ENCODE assay signal across 9 cellular contexts in the genomic region with DNA sequence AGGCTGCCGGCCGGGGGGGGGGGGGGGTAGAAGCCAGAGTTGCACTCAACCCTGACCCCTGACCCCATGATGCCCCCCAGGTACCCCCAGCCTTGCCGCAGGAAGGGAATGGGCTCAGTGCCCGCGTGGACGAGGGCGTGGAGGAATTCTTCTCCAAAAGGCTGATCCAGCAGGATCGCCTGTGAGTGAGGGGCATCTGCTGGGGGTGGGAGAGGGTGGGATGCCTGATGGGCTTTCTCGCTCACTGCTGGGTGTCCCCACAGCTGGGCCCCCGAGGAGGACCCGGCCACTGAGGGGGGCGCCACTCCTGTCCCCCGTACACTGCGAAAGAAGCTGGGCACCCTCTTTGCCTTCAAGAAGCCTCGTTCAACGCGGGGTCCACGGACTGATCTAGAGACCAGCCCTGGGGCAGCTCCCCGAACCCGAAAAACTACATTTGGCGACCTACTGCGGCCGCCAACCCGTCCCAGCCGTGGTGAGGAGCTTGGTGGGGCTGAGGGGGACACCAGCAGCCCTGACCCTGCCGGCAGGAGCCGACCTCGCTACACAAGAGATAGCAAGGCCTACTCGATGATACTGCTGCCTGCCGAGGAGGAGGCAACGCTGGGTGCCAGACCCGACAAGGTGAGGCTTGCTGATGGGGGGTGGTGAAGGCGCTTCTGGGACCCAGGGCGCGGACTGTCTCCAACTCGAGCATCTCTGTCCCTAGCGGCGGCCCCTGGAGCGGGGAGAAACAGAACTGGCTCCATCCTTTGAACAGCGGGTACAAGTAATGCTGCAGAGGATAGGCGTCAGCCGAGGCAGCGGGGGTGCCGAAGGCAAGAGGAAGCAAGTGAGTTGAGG. TPM values are rescaled to one million over a fixed set of nuclear protein-coding genes. Genes with fewer than 3 reads are reported as not detected.
A peak's percentile ranks its signal among the peaks of the same experiment; 100 is the strongest.
DNase-seq lines count a peak whose midpoint lies in the region; ATAC-seq and TF ChIP-seq lines count a peak whose summit lies in the region.
"Had no signal": no experiment of that assay in that cellular context is flagged by ENCODE, and none has a peak within 500 bp of the region (broad histone marks: within the 10 kb centered on the region; RNA-seq: fewer than 3 reads in every experiment).

No MANE protein-coding gene starts in this region.

- CTCF ChIA-PET in WTC11 (lab: Charles Lee), result interaction anchor here (0.6 to 3.1 kb wide), 6 partner anchors 9 to 222 kb away, joined by 3 to 12 read pairs (median 6); a partner anchor contains a TSS

- no peaks in the 10 kb centered on the region for H3K9me2 ChIP-seq in neural cell (ENCODE audit: insufficient read depth, low read length)

- no peak overlapping the region for H3K27ac ChIP-seq in H9 (ENCODE audit: insufficient read length, low read depth, low read length)
- no peak overlapping the region for H3K27ac ChIP-seq in neural cell (ENCODE audit: low read length)
- H3K27ac ChIP-seq: skin epidermis had no signal

- H3K4me2 ChIP-seq in H9 (ENCODE audit: insufficient read depth, insufficient read length, low read length) (peak overlapping the region; percentile 68), neural cell (ENCODE audit: low read length) (no peak overlapping the region)

- WGBS in H9 (ENCODE audit: extremely low coverage, insufficient read length, low lambda C conversion rate), result no CpG with 5 or more reads among the region's 44 CpGs

- no peak overlapping the region for H2BK120ac ChIP-seq in H9 (ENCODE audit: low read depth, low read length, poor library complexity, severe bottlenecking)

- no peaks in the 10 kb centered on the region; a peak in 1 of 5 replicates for H3K9me3 Mint-ChIP-seq in H9
- no peaks in the 10 kb centered on the region for H3K9me3 Mint-ChIP-seq in WTC11
- H3K9me3 Mint-ChIP-seq: CD4-positive, CD25-positive, alpha-beta regulatory T cell had no signal

- no peak for TF ChIP-seq EP300 in neural cell (conservative IDR thresholded peaks at IDR 0.05; ENCODE audit: poor library complexity, severe bottlenecking)

- peak overlapping the region; percentile 97 for H3K4me3 ChIP-seq in neural cell (ENCODE audit: low read length)
- H3K4me3 ChIP-seq: lung had no signal

- H4K8ac ChIP-seq in H9 (replicated peaks; ENCODE audit: insufficient read length, low read depth, low read length), result no peak overlapping the region

- H3K4me1 Mint-ChIP-seq in H9 (peaks cover 7 to 11% of the 10 kb centered on the region in 2 experiments), WTC11 (peaks cover 16% of the 10 kb centered on the region)

- H3K4ac ChIP-seq in H9 (ENCODE audit: low read depth, low read length), result no peak overlapping the region

- H3K27me3 ChIP-seq in H9 (ENCODE audit: insufficient read depth, low read length) (no peaks in the 10 kb centered on the region; the same call in 1 of the 2 replicates), neural cell (ENCODE audit: insufficient read depth, low read depth, low read length) (peaks cover 25% of the 10 kb centered on the region)

- no peak overlapping the region for H2BK15ac ChIP-seq in H9 (ENCODE audit: low read depth, low read length)

- no peak overlapping the region for H4K5ac ChIP-seq in H9 (ENCODE audit: insufficient read length, low read depth, low read length)

- H3K9me3 ChIP-seq in H9 (ENCODE audit: control insufficient read depth, low read depth, low read length) (no peaks in the 10 kb centered on the region), neural cell (ENCODE audit: low read length) (no peaks in the 10 kb centered on the region)

- H3K79me2 ChIP-seq in H9 (ENCODE audit: insufficient read depth, low read length), result no peaks in the 10 kb centered on the region
- H3K79me2 ChIP-seq in neural cell (replicated peaks; ENCODE audit: insufficient read depth, low read length), result peaks cover 8% of the 10 kb centered on the region

- H3K36me3 ChIP-seq in neural cell (ENCODE audit: insufficient read depth, low read length), result no peaks in the 10 kb centered on the region

- POLR2A ChIA-PET in WTC11 (lab: Charles Lee), result no interaction called here

- H3K27ac Mint-ChIP-seq in H9 (no peak overlapping the region), WTC11 (no peak overlapping the region)

- no peak overlapping the region for H2BK20ac ChIP-seq in H9 (ENCODE audit: low read depth, low read length, poor library complexity, severe bottlenecking)

- H3K9ac ChIP-seq in H9 (ENCODE audit: extremely low read depth, insufficient read length, low read length) (no peak overlapping the region), neural cell (ENCODE audit: low read length) (peak overlapping the region; percentile 80)

- H2AFZ ChIP-seq in H9 (ENCODE audit: low read length), result no peak overlapping the region
- H2AFZ ChIP-seq in neural cell (ENCODE audit: low read depth, low read length), result no peak overlapping the region

- H3K56ac ChIP-seq in H9 (ENCODE audit: insufficient read length, low read depth, low read length), result no peak overlapping the region

- TF ChIP-seq RAD21 in neural cell (conservative IDR thresholded peaks at IDR 0.05), result no peak

- H2BK5ac ChIP-seq in H9 (ENCODE audit: insufficient read length, low read length), result no peak overlapping the region

- H3F3A ChIP-seq in neural cell (ENCODE audit: insufficient read depth, low read length, poor library complexity, severe bottlenecking), result no peaks in the 10 kb centered on the region

- H3T11ph ChIP-seq in H9 (ENCODE audit: low read length), result no peak overlapping the region

- TF ChIP-seq CTCF in H9 (conservative IDR thresholded peaks at IDR 0.05) (no peak), WTC11 (IDR thresholded peaks at IDR 0.05) (no peak), neural cell (IDR thresholded peaks at IDR 0.05; ENCODE audit: poor library complexity, severe bottlenecking) (no peak)

- DNase-seq in H9, result no peak
- no peak for DNase-seq in WTC11 (ENCODE audit: low spot score)
- DNase-seq in NCI-H2107 (lab: John Stamatoyannopoulos, UW), result no peak
- DNase-seq: activated CD4-positive, alpha-beta T cell treated with anti-CD3 and anti-CD28 coated beads, Interleukin-2, amount 50 U/mL, for 1 hour; CD4-positive, CD25-positive, alpha-beta regulatory T cell had no signal

- H3K23me2 ChIP-seq in H9 (ENCODE audit: insufficient read length, low read depth, low read length, poor library complexity, severe bottlenecking), result peaks cover 3% of the 10 kb centered on the region

- H2AK5ac ChIP-seq in H9 (ENCODE audit: insufficient read length, low read length), result no peak overlapping the region

- H3K4me1 ChIP-seq in H9 (ENCODE audit: insufficient read depth, low read length), result no peaks in the 10 kb centered on the region

- no peak overlapping the region for H3K14ac ChIP-seq in H9 (ENCODE audit: insufficient read depth, low read length)

- no peak overlapping the region for H3K23ac ChIP-seq in H9 (ENCODE audit: insufficient read length, low read depth, low read length)

- no peak overlapping the region for H4K91ac ChIP-seq in H9 (ENCODE audit: insufficient read length, low read depth, low read length)

- H3K36me3 Mint-ChIP-seq in H9 (ENCODE audit: insufficient read depth in 1 of 3, low read depth in 3 of 3) (peaks cover 12 to 52% (median 39%) of the 10 kb centered on the region in 3 experiments), WTC11 (peaks cover 4% of the 10 kb centered on the region; the same call in 1 of the 2 replicates)

- H3K4me3 Mint-ChIP-seq in H9 (peak overlapping the region; percentile 54 to 80; a peak in 4 of 5 replicates), WTC11 (peak overlapping the region; percentile 22; the same call in 1 of the 2 replicates)

- no peak overlapping the region for H2BK12ac ChIP-seq in H9 (ENCODE audit: insufficient read length, low read depth, low read length)

- no peak for ATAC-seq in WTC11
- no peak for ATAC-seq in GM19397 (IDR thresholded peaks at IDR 0.05; ENCODE audit: unreplicated experiment)

- H3K27me3 Mint-ChIP-seq in H9 (ENCODE audit: low read depth), result peaks cover 5% of the 10 kb centered on the region
- H3K27me3 Mint-ChIP-seq in WTC11 (ENCODE audit: low read depth), result peaks cover 58% of the 10 kb centered on the region
- H3K27me3 Mint-ChIP-seq: CD4-positive, CD25-positive, alpha-beta regulatory T cell had no signal

- H3K79me1 ChIP-seq in H9 (ENCODE audit: insufficient read depth, low read depth, low read length, poor library complexity, severe bottlenecking), result no peaks in the 10 kb centered on the region

- H4K20me1 ChIP-seq in H9 (ENCODE audit: control insufficient read depth, insufficient read depth, insufficient read length) (no peaks in the 10 kb centered on the region), neural cell (ENCODE audit: insufficient read depth) (no peaks in the 10 kb centered on the region)

- no peak overlapping the region for H3K18ac ChIP-seq in H9 (ENCODE audit: insufficient read length, low read depth, low read length)

TF ChIP-seq in WTC11, 78 proteins besides CTCF, POLR2A, EP300 and RAD21 (continues in another document):
- TF ChIP-seq KAT7 (CRISPR knock-in tag; IDR thresholded peaks at IDR 0.05; ENCODE audit: borderline replicate concordance), result no peak
- no peak for TF ChIP-seq SOX15 (CRISPR knock-in tag; IDR thresholded peaks at IDR 0.05)
- no peak for TF ChIP-seq EMX1 (CRISPR knock-in tag; IDR thresholded peaks at IDR 0.05)
- no peak for TF ChIP-seq MYBL2 (CRISPR knock-in tag; IDR thresholded peaks at IDR 0.05)
- no peak for TF ChIP-seq IRF2 (CRISPR knock-in tag; IDR thresholded peaks at IDR 0.05; ENCODE audit: borderline replicate concordance, low read depth)

TF ChIP-seq in neural cell, 6 proteins besides CTCF, POLR2A, EP300 and RAD21 (continues in another document):
- TF ChIP-seq TAF1 (IDR thresholded peaks at IDR 0.05; ENCODE audit: low read depth) (no peak), SMC3 (conservative IDR thresholded peaks at IDR 0.05; ENCODE audit: poor library complexity) (no peak), POLR2AphosphoS5 (IDR thresholded peaks at IDR 0.05) (no peak)

RNA-seq across cellular contexts. Expression of a gene that starts 5.8 kb away (rescaled TPM):
- total RNA-seq in H9 (2021), result 34.1 and 38.2 TPM in 2 replicates
- total RNA-seq in WTC11 (2021), result 38.1 to 41.3 TPM (median 40.7 TPM) in 3 replicates
- polyA plus RNA-seq in neural cell, result 98.6 and 108 TPM in 2 replicates
- polyA minus RNA-seq in neural cell, result 34.4 and 41.4 TPM in 2 replicates

RNA-seq across cellular contexts. Expression of a gene that starts 6.5 kb away (rescaled TPM):
- 10.8 and 11.2 TPM in 2 replicates for total RNA-seq in H9 (2021)
- total RNA-seq in WTC11 (2021), result 17.1 to 18.5 TPM (median 17.4 TPM) in 3 replicates
- 34.2 and 34.8 TPM in 2 replicates for polyA plus RNA-seq in neural cell
- polyA minus RNA-seq in neural cell, result 19.1 and 19.2 TPM in 2 replicates

RNA-seq across cellular contexts. Expression of a gene that starts 9.3 kb away (rescaled TPM):
- total RNA-seq in H9 (2021) (57.7 and 58.5 TPM in 2 replicates), WTC11 (2021) (33.3 to 42.3 TPM (median 38.3 TPM) in 3 replicates)
- polyA plus RNA-seq in neural cell, result 1.8 and 7.1 TPM in 2 replicates
- polyA minus RNA-seq in neural cell, result 2.4 and 2.7 TPM in 2 replicates

RNA-seq across cellular contexts. Expression of a gene that starts 12.3 kb away (rescaled TPM):
- total RNA-seq in H9 (2021) (7.9 and 9.5 TPM in 2 replicates), WTC11 (2021) (10.3 to 11.9 TPM (median 11.7 TPM) in 3 replicates)
- 29.9 and 36.6 TPM in 2 replicates for polyA plus RNA-seq in neural cell
- 10.2 and 10.5 TPM in 2 replicates for polyA minus RNA-seq in neural cell

RNA-seq across cellular contexts. Expression of a gene that starts 12.3 kb away (rescaled TPM):
- total RNA-seq in H9 (2021) (0.75 and 1.5 TPM in 2 replicates), WTC11 (2021) (4.1 to 5.4 TPM (median 4.9 TPM) in 3 replicates)
- polyA plus RNA-seq in neural cell, result 1.4 and 2.4 TPM in 2 replicates
- polyA minus RNA-seq in neural cell, result 0.49 and 2.1 TPM in 2 replicates
